Comparison of ENCODE assay signal across 8 cellular contexts in the genomic region with DNA sequence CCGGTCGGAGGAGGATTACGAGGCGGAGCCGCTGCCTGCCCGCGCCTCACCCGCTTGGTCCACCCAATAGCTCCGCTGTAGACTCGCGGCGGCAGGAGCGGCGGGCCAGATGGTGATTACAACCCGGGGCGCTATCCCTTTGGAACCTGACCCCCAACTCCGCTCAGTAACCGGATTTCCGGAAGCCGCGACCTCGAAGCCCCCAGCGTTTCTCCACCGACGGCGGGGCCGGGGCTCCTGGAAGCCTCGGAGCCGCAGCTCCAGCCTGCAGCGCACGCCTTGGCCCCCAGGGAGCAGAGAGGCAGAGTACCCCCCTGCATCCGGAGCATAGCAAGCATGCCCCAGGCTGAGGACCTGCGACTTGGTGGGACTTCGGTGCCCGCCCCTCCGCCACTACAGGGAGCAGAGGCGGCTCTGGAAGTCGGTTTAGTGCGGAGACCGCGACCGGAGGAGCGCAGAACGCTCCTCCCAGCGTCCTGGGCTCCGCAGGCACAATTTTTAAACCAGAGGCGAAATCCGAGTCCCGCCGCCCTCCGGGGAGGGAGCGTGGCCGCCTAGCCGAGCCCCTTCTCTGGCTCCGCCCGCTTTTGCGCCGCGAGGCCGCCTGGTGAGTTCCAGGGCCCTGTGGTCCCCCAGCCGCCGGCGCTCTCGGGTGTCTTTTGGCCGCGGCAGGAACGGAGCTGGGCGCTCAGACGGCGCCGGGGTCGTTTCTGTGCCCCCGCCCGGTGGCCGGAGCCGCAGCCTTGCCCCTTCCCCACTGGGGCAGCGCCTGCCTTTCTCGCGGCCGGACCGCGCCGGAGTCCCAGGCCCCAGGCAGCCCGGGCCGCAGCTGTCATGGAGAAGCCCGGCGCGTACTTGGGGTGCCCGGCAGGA. TPM values are rescaled to one million over a fixed set of nuclear protein-coding genes. Genes with fewer than 3 reads are reported as not detected.
DNase-seq lines count a peak whose midpoint lies in the region; ATAC-seq, FAIRE-seq and TF ChIP-seq lines count a peak whose summit lies in the region.

No MANE protein-coding gene starts in this region.

- H3K9ac ChIP-seq in keratinocyte (ENCODE audit: control insufficient read depth, extremely low read depth, insufficient read depth, low read length): peak overlapping the region; percentile 33

- H3K27me3 ChIP-seq in SJCRH30 (no peaks in the 10 kb centered on the region), keratinocyte (ENCODE audit: control insufficient read depth, extremely low read depth, insufficient read depth, low read length) (peaks cover 37% of the 10 kb centered on the region)

- H2AFZ ChIP-seq in keratinocyte (ENCODE audit: control insufficient read depth, low read length): peak overlapping the region; percentile 89

- no peak overlapping the region for H3K27ac Mint-ChIP-seq in MCF 10A (ENCODE audit: low read depth, unreplicated experiment)

- H3K79me2 ChIP-seq in keratinocyte (ENCODE audit: control insufficient read depth, insufficient read depth, low read length): no peaks in the 10 kb centered on the region

- peak overlapping the region; percentile 61 for H3K4me3 ChIP-seq in SJCRH30
- H3K4me3 ChIP-seq in keratinocyte (ENCODE audit: control insufficient read depth in 2 of 3, extremely low read depth in 1 of 3, insufficient read depth in 2 of 3, low read depth in 1 of 3, low read length in 3 of 3): peak overlapping the region; percentile 44 to 70 (median 58)

- H3K27ac ChIP-seq in SJCRH30 (peak overlapping the region; percentile 36; the same call in 1 of the 2 replicates), keratinocyte (ENCODE audit: control insufficient read depth, insufficient read depth, low read length) (no peak overlapping the region)

- DNase-seq in GM10248 (ENCODE audit: extremely low spot score) (peak; percentile 37), SJCRH30 (peak; percentile 32 to 46), MCF 10A (ENCODE audit: unreplicated experiment) (no peak), keratinocyte (ENCODE audit: low read depth, low spot score) (no peak), NCI-H1436 (lab: John Stamatoyannopoulos, UW) (no peak)
- DNase-seq in stimulated activated CD4-positive, alpha-beta T cell treated with anti-CD3 and anti-CD28 coated beads, Interleukin-4, amount 100 ng/mL, for 24 hours: peak; percentile 34
- no peak for DNase-seq in activated CD4-positive, CD25-positive, alpha-beta regulatory T cell treated with anti-CD3 and anti-CD28 coated beads, Interleukin-2, amount 50 U/mL, for 72 hours

- H3K4me3 Mint-ChIP-seq in MCF 10A (ENCODE audit: unreplicated experiment): peak overlapping the region; percentile 62

- H3K36me3 ChIP-seq in SJCRH30: no peaks in the 10 kb centered on the region
- H3K36me3 ChIP-seq in keratinocyte (ENCODE audit: control insufficient read depth in 2 of 2, extremely low read depth in 1 of 2, insufficient read depth in 2 of 2, low read length in 2 of 2): no peaks in the 10 kb centered on the region

- FAIRE-seq in keratinocyte (lab: Jason Lieb, UNC): no peak

- H3K36me3 Mint-ChIP-seq in MCF 10A (ENCODE audit: insufficient read depth, unreplicated experiment): no peaks in the 10 kb centered on the region

- ATAC-seq in GM19467 (IDR thresholded peaks at IDR 0.05; ENCODE audit: unreplicated experiment): no peak

- H3K27me3 Mint-ChIP-seq in MCF 10A (ENCODE audit: insufficient read depth, unreplicated experiment): no peaks in the 10 kb centered on the region

- H3K9me3 Mint-ChIP-seq in MCF 10A (ENCODE audit: unreplicated experiment): peaks cover 5% of the 10 kb centered on the region

- H3K4me2 ChIP-seq in keratinocyte (ENCODE audit: control insufficient read depth, extremely low read depth, insufficient read depth, low read depth, low read length): peak overlapping the region; percentile 94

- H3K9me1 ChIP-seq in keratinocyte (ENCODE audit: control insufficient read depth, extremely low read depth, insufficient read depth, low read length): no peaks in the 10 kb centered on the region

- intact Hi-C loops in MCF 10A (cut with micrococcal nuclease): no loop called here

- H3K4me1 Mint-ChIP-seq in MCF 10A (ENCODE audit: insufficient read depth, unreplicated experiment): no peaks in the 10 kb centered on the region

- CTCF ChIA-PET in GM10248 (lab: Yijun Ruan, JAX) (interaction anchor here (0.8 to 1.7 kb wide), 4 partner anchors 14 to 341 kb away, joined by 3 to 5 read pairs (median 4); no protein-coding TSS in a partner anchor), MCF 10A (lab: Yijun Ruan, JAX) (interaction anchor here (0.5 kb wide), 1 partner anchor 107 kb away, joined by 3 read pairs; no protein-coding TSS in a partner anchor)

- dilution Hi-C loops in keratinocyte (cut with MboI; ENCODE audit: extremely low pct_ligation_motif_present, low sequenced_read_pairs): no loop called here

- BruUV-seq in MCF 10A (replicated peaks; lab: Mats Ljungman, UMichigan): no TSS peak

- no peaks in the 10 kb centered on the region for H3K9me3 ChIP-seq in SJCRH30 (replicated peaks)
- H3K9me3 ChIP-seq in keratinocyte (ENCODE audit: control insufficient read depth, low read depth, low read length): no peaks in the 10 kb centered on the region

- POLR2A ChIA-PET in GM10248 (lab: Yijun Ruan, JAX) (no interaction called here), MCF 10A (lab: Yijun Ruan, JAX) (interaction anchor here (0.7 to 1.1 kb wide), 2 partner anchors 8 to 113 kb away, joined by 3 read pairs; no protein-coding TSS in a partner anchor)

- H4K20me1 ChIP-seq in keratinocyte (ENCODE audit: control insufficient read depth, extremely low read depth, insufficient read depth, low read length): no peaks in the 10 kb centered on the region

- TF ChIP-seq CTCF in GM10248 (IDR thresholded peaks at IDR 0.05; ENCODE audit: control extremely low read depth, extremely low read depth, low read depth, missing control alignments): no peak
- TF ChIP-seq CTCF in MCF 10A (IDR thresholded peaks at IDR 0.05; ENCODE audit: unreplicated experiment): no peak
- TF ChIP-seq CTCF in keratinocyte (optimal IDR thresholded peaks at IDR 0.05 in 1 of 3, IDR thresholded peaks at IDR 0.05 in 1 of 3, conservative IDR thresholded peaks at IDR 0.05 in 1 of 3; ENCODE audit: extremely low read depth in 1 of 3, insufficient read depth in 2 of 3, low read length in 3 of 3): no peak

- H3K4me1 ChIP-seq in SJCRH30 (no peaks in the 10 kb centered on the region), keratinocyte (ENCODE audit: control insufficient read depth, extremely low read depth, insufficient read depth, low read length) (peaks cover 19% of the 10 kb centered on the region)

RNA-seq across cellular contexts. Expression of gene BMS1, which starts 28.2 kb away (rescaled TPM):
- 17.9 and 18.9 TPM in 2 replicates for total RNA-seq in SJCRH30 (2014; rRNA removed; shearing (Covaris generic))
- total RNA-seq in MCF 10A (2022): 26.9 and 28.1 TPM in 2 replicates
- 6.1 to 11.4 TPM (median 8.6 TPM) in 3 replicates for polyA plus RNA-seq in keratinocyte
- 20.3 TPM for polyA plus RNA-seq in keratinocyte (2011; ENCODE audit: low read depth)
- 7.0 and 7.6 TPM in 2 replicates for polyA plus RNA-seq in keratinocyte (2011; cell fraction: cytosol; rRNA removed)
- polyA plus RNA-seq in keratinocyte (2011; cell fraction: nucleus; rRNA removed): 13.2 and 16.8 TPM in 2 replicates
- polyA plus RNA-seq in keratinocyte (2012; ENCODE audit: low replicate concordance): 10.2 and 22.7 TPM in 2 replicates
- polyA minus RNA-seq in keratinocyte: 6.1 to 13.6 TPM (median 6.7 TPM) in 3 replicates
- polyA minus RNA-seq in keratinocyte (2011; cell fraction: cytosol; rRNA and poly(A)+ RNA removed): 5.6 TPM
- polyA minus RNA-seq in keratinocyte (2011; cell fraction: nucleus; rRNA and poly(A)+ RNA removed): 8.9 and 16.8 TPM in 2 replicates

Comparison
In these comparisons a context has a peak if more than half of its experiments do, and no peak if none do; other contexts are left out.
1. DNase-seq: peak in GM10248 (single experiment), SJCRH30 (2 of 2) and stimulated activated CD4-positive, alpha-beta T cell treated with anti-CD3 and anti-CD28 coated beads, Interleukin-4, amount 100 ng/mL, for 24 hours (single experiment); none in MCF 10A (single experiment), keratinocyte (single experiment), activated CD4-positive, CD25-positive, alpha-beta regulatory T cell treated with anti-CD3 and anti-CD28 coated beads, Interleukin-2, amount 50 U/mL, for 72 hours (single experiment) and NCI-H1436 (single experiment).